14 cellular contexts compared by ENCODE assay signal in genomic region chr10:35517431-35518181, GRCh38.
DNase-seq lines count a peak whose midpoint lies in the region; ATAC-seq and TF ChIP-seq lines count a peak whose summit lies in the region.
"Had no signal": no experiment of that assay in that cellular context is flagged by ENCODE, and none has a peak within 500 bp of the region (broad histone marks: within the 10 kb centered on the region; RNA-seq: fewer than 3 reads in every experiment).

No MANE protein-coding gene starts in this region.

- no peak overlapping the region for H3K4me3 Mint-ChIP-seq in endothelial cell (ENCODE audit: unreplicated experiment)
- no peak overlapping the region for H3K4me3 Mint-ChIP-seq in mesothelial cell of epicardium
- H3K4me3 Mint-ChIP-seq: nephron had no signal

- H3K27ac Mint-ChIP-seq in endothelial cell (ENCODE audit: unreplicated experiment) (peak overlapping the region; percentile 30), mesothelial cell of epicardium (no peak overlapping the region)
- H3K27ac Mint-ChIP-seq: nephron had no signal

- TF ChIP-seq CTCF in right atrium auricular region (IDR thresholded peaks at IDR 0.05) (no peak), endothelial cell (IDR thresholded peaks at IDR 0.05; ENCODE audit: unreplicated experiment) (no peak), right lobe of liver (IDR thresholded peaks at IDR 0.05) (no peak), mesothelial cell of epicardium (IDR thresholded peaks at IDR 0.05; ENCODE audit: unreplicated experiment) (no peak)

- TF ChIP-seq POLR2A in right lobe of liver (IDR thresholded peaks at IDR 0.05), result no peak

- H3K27me3 ChIP-seq in right atrium auricular region, result no peaks in the 10 kb centered on the region
- H3K27me3 ChIP-seq in right lobe of liver, result no peaks in the 10 kb centered on the region

- H3K9me3 Mint-ChIP-seq in endothelial cell (ENCODE audit: unreplicated experiment) (no peaks in the 10 kb centered on the region), mesothelial cell of epicardium (no peaks in the 10 kb centered on the region)
- H3K9me3 Mint-ChIP-seq: nephron had no signal

- no peak overlapping the region for H3K4me3 ChIP-seq in right atrium auricular region
- no peak overlapping the region for H3K4me3 ChIP-seq in right lobe of liver
- H3K4me3 ChIP-seq: A549 had no signal

- intact Hi-C loops in Right ventricle myocardium inferior (cut with DNase I), result no loop called here
- intact Hi-C loops in right lobe of liver (cut with DNase I), result no loop called here

- ATAC-seq in Right ventricle myocardium inferior (peak; percentile 66), right lobe of liver (peak; percentile 23 to 57 (median 38)), HG03439 (IDR thresholded peaks at IDR 0.05; ENCODE audit: unreplicated experiment) (no peak), GM21529 (IDR thresholded peaks at IDR 0.05; ENCODE audit: unreplicated experiment) (no peak)

- H3K36me3 Mint-ChIP-seq in endothelial cell (ENCODE audit: low read depth, unreplicated experiment) (peaks cover 19% of the 10 kb centered on the region), mesothelial cell of epicardium (no peaks in the 10 kb centered on the region)

- DNase-seq in Right ventricle myocardium inferior (ENCODE audit: missing footprints) (no peak), right atrium auricular region (ENCODE audit: low spot score) (no peak), endothelial cell (ENCODE audit: low spot score) (no peak), right lobe of liver (no peak), mesothelial cell of epicardium (ENCODE audit: low spot score in 2 of 2, unreplicated experiment in 2 of 2) (no peak), NCI-H128 (lab: John Stamatoyannopoulos, UW; ENCODE audit: unreplicated experiment) (no peak)
- DNase-seq: activated effector memory CD4-positive, alpha-beta T cell treated with anti-CD3 and anti-CD28 coated beads, Interleukin-2, amount 50 U/mL, for 16 hours; NCI-H1417 treated with DMSO at 0.1 percent for 48 hours; NCI-H526 treated with DMSO at 0.1 percent for 48 hours; SK-N-SH had no signal

- H3K36me3 ChIP-seq in right atrium auricular region (no peaks in the 10 kb centered on the region), right lobe of liver (no peaks in the 10 kb centered on the region)

- H3K4me1 Mint-ChIP-seq in endothelial cell (ENCODE audit: unreplicated experiment) (peaks cover 47% of the 10 kb centered on the region), mesothelial cell of epicardium (peaks cover 2% of the 10 kb centered on the region)
- H3K4me1 Mint-ChIP-seq: nephron had no signal

- H3K4me1 ChIP-seq in right atrium auricular region, result peaks cover 0 to 18% of the 10 kb centered on the region in 2 donors
- H3K4me1 ChIP-seq in right lobe of liver, result no peaks in the 10 kb centered on the region

- H3K27ac ChIP-seq in right atrium auricular region (peak overlapping the region in 1 of 2 donors; percentile 32), right lobe of liver (no peak overlapping the region)
- H3K27ac ChIP-seq: A549 had no signal

- no peaks in the 10 kb centered on the region for H3K9me3 ChIP-seq in right atrium auricular region
- no peaks in the 10 kb centered on the region for H3K9me3 ChIP-seq in right lobe of liver
- H3K9me3 ChIP-seq: A549, SK-N-SH had no signal

- H3K27me3 Mint-ChIP-seq in endothelial cell (ENCODE audit: unreplicated experiment) (peaks cover 11% of the 10 kb centered on the region), mesothelial cell of epicardium (ENCODE audit: low read depth) (no peaks in the 10 kb centered on the region)

- 88% methylated on average over 1 of the region's 11 CpGs for WGBS in right lobe of liver (ENCODE audit: insufficient coverage, low coverage, low lambda C conversion rate, missing lambda C conversion rate)

Comparison
In these comparisons a context has a peak if more than half of its experiments do, and no peak if none do; other contexts are left out.
1. ATAC-seq: peak in Right ventricle myocardium inferior (single experiment) and right lobe of liver (4 of 4); none in HG03439 (single experiment) and GM21529 (single experiment).